Comparison of ENCODE assay signal across 9 cellular contexts in genomic region chr11:57798905-57799559, GRCh38. TPM values are rescaled to one million over a fixed set of nuclear protein-coding genes. Genes with fewer than 3 reads are reported as not detected.
DNase-seq lines count a peak whose midpoint lies in the region; ATAC-seq and TF ChIP-seq lines count a peak whose summit lies in the region.
"Had no signal": no experiment of that assay in that cellular context is flagged by ENCODE, and none has a peak within 500 bp of the region (broad histone marks: within the 10 kb centered on the region; RNA-seq: fewer than 3 reads in every experiment).

No MANE protein-coding gene starts in this region.

- H4K20me1 ChIP-seq in OCI-LY1 (ENCODE audit: insufficient read depth, low read length): no peaks in the 10 kb centered on the region

- H3K4me1 ChIP-seq in OCI-LY1 (ENCODE audit: insufficient read depth, low read length, severe bottlenecking): peaks cover 3% of the 10 kb centered on the region
- peaks cover 40% of the 10 kb centered on the region for H3K4me1 ChIP-seq in mucosa of stomach (ENCODE audit: control insufficient read depth, insufficient read depth, low read length)

- H3K4me3 ChIP-seq in OCI-LY1 (ENCODE audit: low read depth, low read length, poor library complexity, severe bottlenecking): no peak overlapping the region
- H3K4me3 ChIP-seq in mucosa of stomach (ENCODE audit: low read length): no peak overlapping the region
- H3K4me3 ChIP-seq: ovary had no signal

- H3K27me3 ChIP-seq in OCI-LY1 (ENCODE audit: insufficient read depth, low read length): no peaks in the 10 kb centered on the region
- H3K27me3 ChIP-seq in mucosa of stomach (ENCODE audit: control insufficient read depth, insufficient read depth, low read length): no peaks in the 10 kb centered on the region
- H3K27me3 ChIP-seq: ovary had no signal

- no peak for ATAC-seq in HG03442 (IDR thresholded peaks at IDR 0.05; ENCODE audit: unreplicated experiment)

- peak overlapping the region; percentile 34 for H3K27ac ChIP-seq in OCI-LY1 (ENCODE audit: low read depth, low read length, poor library complexity, severe bottlenecking)

- no peaks in the 10 kb centered on the region for H3F3A ChIP-seq in OCI-LY1 (ENCODE audit: insufficient read depth, low read length)

- DNase-seq in ELF-1 (ENCODE audit: low read depth, low spot score) (peak; percentile 60), dermis blood vessel endothelial cell (peak; percentile 71), NCI-H748 treated with DMSO at 0.1 percent for 48 hours (lab: John Stamatoyannopoulos, UW) (no peak), NCI-H82 (lab: John Stamatoyannopoulos, UW) (no peak)
- no peak for DNase-seq in effector CD4-positive, alpha-beta T cell

- H3K4me2 ChIP-seq in OCI-LY1 (ENCODE audit: low read length): no peak overlapping the region

- no peak overlapping the region for H2AFZ ChIP-seq in OCI-LY1 (ENCODE audit: low read length)

- no peak for TF ChIP-seq CTCF in OCI-LY1 (IDR thresholded peaks at IDR 0.05; ENCODE audit: low read length)

- no peaks in the 10 kb centered on the region for H3K79me2 ChIP-seq in OCI-LY1 (ENCODE audit: insufficient read depth, low read length)

- H3K36me3 ChIP-seq in OCI-LY1 (ENCODE audit: insufficient read depth, low read length): peaks cover 5% of the 10 kb centered on the region
- H3K36me3 ChIP-seq in mucosa of stomach (ENCODE audit: control insufficient read depth, insufficient read depth, low read length): peaks cover 14% of the 10 kb centered on the region
- H3K36me3 ChIP-seq: ovary had no signal

- no peaks in the 10 kb centered on the region for H3K9me2 ChIP-seq in OCI-LY1 (ENCODE audit: low read depth, low read length)

- H3K9ac ChIP-seq in OCI-LY1 (ENCODE audit: low read length) (no peak overlapping the region), mucosa of stomach (ENCODE audit: low read length) (peak overlapping the region; percentile 11)

- no peaks in the 10 kb centered on the region for H3K9me3 ChIP-seq in OCI-LY1 (ENCODE audit: low read length)
- H3K9me3 ChIP-seq in mucosa of stomach (ENCODE audit: control insufficient read depth, low read length): no peaks in the 10 kb centered on the region
- H3K9me3 ChIP-seq: ovary had no signal

RNA-seq across cellular contexts. Expression of gene CTNND1, which starts 37.4 kb away (rescaled TPM):
- total RNA-seq in dermis blood vessel endothelial cell: 298 and 352 TPM in 2 replicates

RNA-seq across cellular contexts. Expression of gene BTBD18, which starts 47.4 kb away (rescaled TPM):
- total RNA-seq in dermis blood vessel endothelial cell: not detected in 2 replicates
- total RNA-seq: ovary had no signal

RNA-seq across cellular contexts. Expression of gene SELENOH, which starts 57.7 kb away (rescaled TPM):
- total RNA-seq in dermis blood vessel endothelial cell: 73.2 and 139 TPM in 2 replicates

Comparison
In these comparisons a context has a peak if more than half of its experiments do, and no peak if none do; other contexts are left out.
1. DNase-seq: peak in ELF-1 (single experiment) and dermis blood vessel endothelial cell (single experiment); none in NCI-H748 treated with DMSO at 0.1 percent for 48 hours (single experiment), NCI-H82 (single experiment) and effector CD4-positive, alpha-beta T cell (single experiment).